In the genomic region with DNA sequence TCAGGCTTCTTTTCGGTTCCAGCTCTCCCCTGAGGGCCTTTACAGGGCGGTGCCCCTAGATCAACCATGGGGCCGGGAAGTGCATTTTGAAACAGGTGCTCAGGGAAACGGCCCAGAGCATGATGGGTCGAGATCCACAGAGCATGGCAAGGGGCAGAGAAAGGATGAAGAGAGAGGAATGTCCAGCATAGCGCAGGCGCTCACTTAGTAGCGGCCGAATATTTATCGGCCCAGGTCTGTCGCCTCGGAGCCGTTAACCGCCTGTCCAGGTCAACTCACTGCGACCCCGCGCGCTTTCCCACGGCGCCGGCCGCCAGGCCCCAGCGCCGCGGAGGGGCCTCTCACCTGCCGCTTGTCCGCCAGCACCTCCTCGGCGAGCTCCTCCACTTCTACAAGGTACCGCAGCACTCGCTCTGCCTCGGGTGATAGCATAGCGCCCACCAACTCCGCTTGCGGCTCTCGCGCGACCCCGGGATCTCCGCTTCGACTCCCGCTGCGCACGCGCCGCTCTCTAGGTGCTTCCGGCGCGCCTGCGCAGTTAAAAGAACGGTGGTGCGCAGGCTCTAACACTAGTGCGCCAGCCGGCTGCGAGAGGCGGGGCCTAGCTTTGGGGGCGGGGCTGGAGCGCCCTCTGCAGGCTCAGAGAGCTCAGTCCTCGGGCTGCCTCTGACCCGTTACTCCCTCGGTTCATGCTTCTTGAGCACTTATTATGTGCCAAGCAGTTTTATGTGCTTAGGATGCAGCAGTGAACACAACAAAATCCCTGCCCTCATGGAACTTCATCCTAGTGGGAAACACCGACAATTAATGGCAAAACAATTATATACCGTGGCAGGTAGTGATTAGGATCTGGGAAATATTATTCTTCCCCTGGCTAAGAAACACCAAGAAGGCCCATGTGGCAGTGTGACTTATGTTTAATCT, we compare ENCODE assay signal across 8 cellular contexts. TPM values are rescaled to one million over a fixed set of nuclear protein-coding genes. Genes with fewer than 3 reads are reported as not detected.
DNase-seq lines count a peak whose midpoint lies in the region; ATAC-seq and TF ChIP-seq lines count a peak whose summit lies in the region.

Gene PDRG1 (minus strand): TSS at position 517 of the 924 bp plus-strand sequence. CDS start 85 bp downstream, at position 432.

- H3K9me3 ChIP-seq in ectodermal cell (ENCODE audit: control insufficient read depth, low read length) (no peaks in the 10 kb centered on the region), lower lobe of right lung (no peaks in the 10 kb centered on the region)

- 0 to 1% methylated on average over 62 to 63 of the region's 63 CpGs for WGBS in ectodermal cell, 2 experiments

- H3K27me3 ChIP-seq in HL-60 (ENCODE audit: insufficient read depth, poor library complexity, severe bottlenecking) (peaks cover 6% of the 10 kb centered on the region), ectodermal cell (ENCODE audit: control insufficient read depth, insufficient read depth, low read length, poor library complexity, severe bottlenecking) (no peaks in the 10 kb centered on the region), lower lobe of right lung (ENCODE audit: low read depth) (peaks cover 5% of the 10 kb centered on the region)

- ATAC-seq in GM19463 (IDR thresholded peaks at IDR 0.05; ENCODE audit: unreplicated experiment) (peak; percentile 98), lower lobe of right lung (peak; percentile 99 to 100)

- DNase-seq in COLO829 (ENCODE audit: low spot score) (peak; percentile 95), HL-60 (ENCODE audit: low read depth in 1 of 2, low spot score in 1 of 2) (peak; percentile 90 to 94), NCI-H82 treated with DMSO at 0.1 percent for 48 hours (lab: John Stamatoyannopoulos, UW; ENCODE audit: unreplicated experiment) (peak; percentile 97), lower lobe of right lung (peak; percentile 97)
- DNase-seq in activated CD4-positive, alpha-beta memory T cell treated with anti-CD3 and anti-CD28 coated beads for 36 hours = peak; percentile 98
- DNase-seq in stimulated activated CD4-positive, alpha-beta T cell treated with anti-CD3 and anti-CD28 coated beads, TNF-alpha, amount 100 ng/mL, for 1 hour (ENCODE audit: low read depth in 3 of 3, low spot score in 1 of 3) = peak; percentile 92 to 98 (median 94)

- H3K4me3 Mint-ChIP-seq in activated CD4-positive, alpha-beta memory T cell treated with anti-CD3 and anti-CD28 coated beads for 36 hours = peak within 1 kb of the TSS; percentile 97

- peak within 1 kb of the TSS; percentile 90 for H3K27ac Mint-ChIP-seq in activated CD4-positive, alpha-beta memory T cell treated with anti-CD3 and anti-CD28 coated beads for 36 hours

- no peaks in the 10 kb centered on the region for H3K9me3 Mint-ChIP-seq in activated CD4-positive, alpha-beta memory T cell treated with anti-CD3 and anti-CD28 coated beads for 36 hours

- peak within 1 kb of the TSS; percentile 93 for H3K4me3 ChIP-seq in HL-60 (replicated peaks; ENCODE audit: insufficient read depth, low read length)
- peak within 1 kb of the TSS; percentile 93 for H3K4me3 ChIP-seq in ectodermal cell (ENCODE audit: insufficient read depth, low read depth, low read length)
- H3K4me3 ChIP-seq in lower lobe of right lung = peak within 1 kb of the TSS; percentile 99

- H3K4me1 Mint-ChIP-seq in activated CD4-positive, alpha-beta memory T cell treated with anti-CD3 and anti-CD28 coated beads for 36 hours (ENCODE audit: low read depth) = peaks cover 27% of the 10 kb centered on the region

- POLR2A ChIA-PET in activated CD4-positive, alpha-beta memory T cell treated with anti-CD3 and anti-CD28 coated beads for 36 hours (lab: Charles Lee) = interaction anchor here (1.3 kb wide), 1 partner anchor 10 kb away, joined by 6 read pairs; no protein-coding TSS in a partner anchor

- H3K27me3 Mint-ChIP-seq in activated CD4-positive, alpha-beta memory T cell treated with anti-CD3 and anti-CD28 coated beads for 36 hours = peaks cover 8% of the 10 kb centered on the region

- H3K36me3 Mint-ChIP-seq in activated CD4-positive, alpha-beta memory T cell treated with anti-CD3 and anti-CD28 coated beads for 36 hours = peaks cover 25% of the 10 kb centered on the region

- H3K27ac ChIP-seq in HL-60 (replicated peaks) (peak within 1 kb of the TSS; percentile 84), ectodermal cell (ENCODE audit: insufficient read depth, low read depth, low read length, poor library complexity, severe bottlenecking) (peak within 1 kb of the TSS; percentile 72), lower lobe of right lung (peak within 1 kb of the TSS; percentile 87)

- H3K36me3 ChIP-seq in ectodermal cell (ENCODE audit: control insufficient read depth, insufficient read depth, low read length) (peaks cover 31% of the 10 kb centered on the region), lower lobe of right lung (peaks cover 31% of the 10 kb centered on the region)

- CTCF ChIA-PET in activated CD4-positive, alpha-beta memory T cell treated with anti-CD3 and anti-CD28 coated beads for 36 hours (lab: Charles Lee) = interaction anchor here (0.6 to 4.2 kb wide), 33 partner anchors 8 to 144 kb away, joined by 3 to 102 read pairs (median 5); partner anchors contain the start of gene XKR7

- H3K4me1 ChIP-seq in ectodermal cell (ENCODE audit: control insufficient read depth, insufficient read depth, low read length) (peaks cover 5% of the 10 kb centered on the region), lower lobe of right lung (peaks cover 16% of the 10 kb centered on the region)

- intact Hi-C loops in activated CD4-positive, alpha-beta memory T cell treated with anti-CD3 and anti-CD28 coated beads for 36 hours (cut with micrococcal nuclease) = loop anchor here (1.0 to 10.0 kb wide), 5 partner anchors 72 to 157 kb away; partner anchors contain the start of gene TM9SF4
- intact Hi-C loops in lower lobe of right lung (cut with DNase I) = loop anchor here (5.0 kb wide), 1 partner anchor 99 kb away; no protein-coding TSS in a partner anchor

- TF ChIP-seq CTCF in HL-60 (IDR thresholded peaks at IDR 0.05; ENCODE audit: insufficient read depth, low read length) (peak; percentile 84), lower lobe of right lung (IDR thresholded peaks at IDR 0.05) (peak; percentile 95)

RNA-seq across cellular contexts. Expression of gene PDRG1, which starts in this region (rescaled TPM):
- 10 to 100 TPM; 12.1 to 13.2 TPM for total RNA-seq in activated CD4-positive, alpha-beta memory T cell treated with anti-CD3 and anti-CD28 coated beads for 36 hours
- polyA plus RNA-seq in ectodermal cell (2013, experiment 1 of 4) = 23.0 TPM
- polyA plus RNA-seq in ectodermal cell (2013, experiment 2 of 4) = 23.8 TPM
- 20.4 TPM for polyA plus RNA-seq in ectodermal cell (2013, experiment 3 of 4)
- polyA plus RNA-seq in ectodermal cell (2013, experiment 4 of 4) = 21.6 TPM
- total RNA-seq in lower lobe of right lung = 9.4 TPM

Comparison
In these comparisons a context has a peak if more than half of its experiments do, and no peak if none do; other contexts are left out.
1. Peak in every context shown above with its lines: DNase-seq, ATAC-seq, H3K4me3 ChIP-seq and H3K27ac ChIP-seq.